Comparison of ENCODE assay signal across 1 cellular context in genomic region chr7:120950539-120951308, GRCh38.
TF ChIP-seq lines count a peak whose summit lies in the region.

ING3 (plus strand) TSS chr7:120950777; CDS start chr7:120950897, 120 bp downstream.

TF ChIP-seq in K562, 482 proteins besides CTCF, POLR2A, EP300 and RAD21 (continued from another document and continues in another):
- TF ChIP-seq PKNOX1 (IDR thresholded peaks at IDR 0.05) (peak; percentile 99), KLF16 (IDR thresholded peaks at IDR 0.05) (no peak; the same call in 1 of the 2 replicates), HMGN3 (IDR thresholded peaks at IDR 0.05; ENCODE audit: borderline replicate concordance, extremely low read depth, insufficient read length, low read depth, low read length) (peak; percentile 86), ZNF174 (CRISPR knock-in tag; IDR thresholded peaks at IDR 0.05) (no peak), GMEB1 (CRISPR knock-in tag; IDR thresholded peaks at IDR 0.05) (peak; percentile 100), HNRNPLL (IDR thresholded peaks at IDR 0.05; ENCODE audit: low read depth, low read length, poor library complexity, severe bottlenecking) (peak; percentile 87), JUN (IDR thresholded peaks at IDR 0.05; ENCODE audit: borderline replicate concordance, low read depth, low read length) (peak; percentile 85), JUN (CRISPR knock-in tag; IDR thresholded peaks at IDR 0.05; ENCODE audit: borderline replicate concordance) (peak; percentile 82; the same call in 1 of the 2 replicates), ZNF740 (CRISPR knock-in tag; IDR thresholded peaks at IDR 0.05) (no peak), ZNF740 (tag; IDR thresholded peaks at IDR 0.05) (no peak; a peak in 1 of 4 replicates), FOXP4 (CRISPR knock-in tag; IDR thresholded peaks at IDR 0.05; ENCODE audit: borderline replicate concordance) (no peak; the same call in 1 of the 2 replicates), ZNF24 (IDR thresholded peaks at IDR 0.05) (no peak), ZBTB33 (CRISPR knock-in tag; IDR thresholded peaks at IDR 0.05) (peak; percentile 3; the same call in 1 of the 2 replicates), EWSR1 (IDR thresholded peaks at IDR 0.05; ENCODE audit: borderline replicate concordance, low read depth, partially characterized antibody) (no peak), NBN (IDR thresholded peaks at IDR 0.05; ENCODE audit: low read depth) (peak; percentile 56; the same call in 1 of the 2 replicates), ZNF395 (CRISPR knock-in tag; IDR thresholded peaks at IDR 0.05) (peak; percentile 97), STAT5A (IDR thresholded peaks at IDR 0.05; ENCODE audit: borderline replicate concordance, low read length) (peak; percentile 54; the same call in 1 of the 2 replicates), ZNF707 (CRISPR knock-in tag; conservative IDR thresholded peaks at IDR 0.05) (no peak), CC2D1A (IDR thresholded peaks at IDR 0.05) (peak; percentile 81), ZNF282 (CRISPR knock-in tag; IDR thresholded peaks at IDR 0.05) (no peak), LEF1 (IDR thresholded peaks at IDR 0.05) (peak; percentile 58; the same call in 1 of the 2 replicates), DMBX1 (CRISPR knock-in tag; IDR thresholded peaks at IDR 0.05; ENCODE audit: borderline replicate concordance) (peak; percentile 66), BACH1 (tag; IDR thresholded peaks at IDR 0.05) (peak; percentile 89), ELF1 (tag; IDR thresholded peaks at IDR 0.05) (peak; percentile 83), CREB1 (IDR thresholded peaks at IDR 0.05) (peak; percentile 97), CREB1 (CRISPR knock-in tag; IDR thresholded peaks at IDR 0.05) (peak; percentile 92), FOS (IDR thresholded peaks at IDR 0.05; ENCODE audit: extremely low read depth, insufficient read length) (peak; percentile 68), ZBED1 (IDR thresholded peaks at IDR 0.05) (peak; percentile 70; the same call in 1 of the 2 replicates), RBBP5 (IDR thresholded peaks at IDR 0.05; ENCODE audit: borderline replicate concordance, insufficient read depth, low read length, poor library complexity, severe bottlenecking) (peak; percentile 93), TARDBP (IDR thresholded peaks at IDR 0.05) (peak; percentile 37; the same call in 1 of the 2 replicates), ZBTB40 (IDR thresholded peaks at IDR 0.05) (peak; percentile 40; the same call in 1 of the 2 replicates), ZBTB40 (CRISPR knock-in tag; IDR thresholded peaks at IDR 0.05) (no peak), ETS1 (conservative IDR thresholded peaks at IDR 0.05; ENCODE audit: control insufficient read depth, low read depth, low read length) (peak; percentile 91; the same call in 1 of the 2 replicates)
